8 cellular contexts compared by ENCODE assay signal in the genomic region with DNA sequence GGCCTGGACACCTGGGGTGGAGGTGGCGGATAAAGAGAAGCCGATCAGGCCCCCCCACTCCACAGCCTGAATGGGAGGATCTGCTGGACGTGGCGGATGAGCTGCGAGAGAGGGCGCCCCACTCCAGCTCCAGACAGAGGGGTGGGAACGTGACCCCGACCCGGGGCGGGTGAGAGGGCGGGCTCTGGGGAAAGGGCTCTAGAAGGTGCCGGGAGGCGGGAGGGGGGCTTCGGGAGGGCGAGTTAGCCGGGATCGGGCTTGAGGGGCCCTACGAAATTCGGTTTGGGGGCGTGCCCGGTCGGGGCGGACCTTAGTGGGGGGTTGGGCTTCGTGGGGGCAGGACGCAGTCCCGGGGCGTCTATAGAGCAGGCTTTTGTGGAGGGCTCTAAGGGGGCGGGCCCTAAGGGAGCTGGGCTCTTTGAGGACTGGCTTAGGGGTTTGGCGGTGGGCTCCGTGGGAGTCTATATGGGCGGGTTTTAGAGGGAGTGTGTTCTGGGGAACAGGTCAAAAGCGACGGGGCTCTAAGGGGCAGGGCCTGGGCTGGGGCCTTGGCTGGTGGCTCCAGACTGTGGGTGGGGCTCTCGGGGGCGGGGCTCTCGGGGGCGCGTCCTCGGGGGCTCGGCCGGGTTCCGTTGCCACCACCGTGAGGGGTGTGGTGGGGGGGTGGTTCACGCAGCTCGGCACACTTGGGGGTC. TPM values are rescaled to one million over a fixed set of nuclear protein-coding genes. Genes with fewer than 3 reads are reported as not detected.
DNase-seq lines count a peak whose midpoint lies in the region; FAIRE-seq and TF ChIP-seq lines count a peak whose summit lies in the region.

No MANE protein-coding gene starts in this region.

- H3K9me3 ChIP-seq in breast epithelium, result no peaks in the 10 kb centered on the region
- H3K9me3 ChIP-seq in hepatocyte (ENCODE audit: low read depth), result no peaks in the 10 kb centered on the region

- FAIRE-seq in GM19239 (lab: Jason Lieb, UNC), result no peak

- POLR2A ChIA-PET in MCF 10A (lab: Yijun Ruan, JAX), result no interaction called here

- H3K4me1 Mint-ChIP-seq in MCF 10A (ENCODE audit: insufficient read depth, unreplicated experiment), result no peaks in the 10 kb centered on the region
- H3K4me1 Mint-ChIP-seq in activated T-helper 2 cell treated with anti-CD3 and anti-CD28 coated beads, Interferon-gamma antibody, Interleukin-2, Interleukin-4, amounts not matched to agents 10 μg/mL and 5 μg/mL and 100 μg/mL, durations not matched to agents 14 hours and 24 hours and 36 hours (ENCODE audit: low read depth), result peaks cover 11% of the 10 kb centered on the region
- H3K4me1 Mint-ChIP-seq in stimulated activated naive CD8-positive, alpha-beta T cell treated with anti-CD3 and anti-CD28 coated beads, Interleukin-15, Interleukin-2, amounts not matched to agents 100 ng/mL and 50 ng/mL, for 24 hours (ENCODE audit: low read depth), result peaks cover 17% of the 10 kb centered on the region

- no peak overlapping the region for H3K4me3 Mint-ChIP-seq in MCF 10A (ENCODE audit: unreplicated experiment)
- peak overlapping the region; percentile 76 for H3K4me3 Mint-ChIP-seq in activated T-helper 2 cell treated with anti-CD3 and anti-CD28 coated beads, Interferon-gamma antibody, Interleukin-2, Interleukin-4, amounts not matched to agents 10 μg/mL and 5 μg/mL and 100 μg/mL, durations not matched to agents 14 hours and 24 hours and 36 hours (ENCODE audit: low read depth)
- peak overlapping the region; percentile 63 for H3K4me3 Mint-ChIP-seq in stimulated activated naive CD8-positive, alpha-beta T cell treated with anti-CD3 and anti-CD28 coated beads, Interleukin-15, Interleukin-2, amounts not matched to agents 100 ng/mL and 50 ng/mL, for 24 hours

- no peaks in the 10 kb centered on the region for H4K20me1 ChIP-seq in hepatocyte (ENCODE audit: insufficient read depth, poor library complexity, severe bottlenecking)

- peak overlapping the region; percentile 91 for H3K4me2 ChIP-seq in hepatocyte

- H2AFZ ChIP-seq in hepatocyte, result peak overlapping the region; percentile 95

- no peak overlapping the region for H3K27ac Mint-ChIP-seq in MCF 10A (ENCODE audit: low read depth, unreplicated experiment)
- no peak overlapping the region for H3K27ac Mint-ChIP-seq in activated T-helper 2 cell treated with anti-CD3 and anti-CD28 coated beads, Interferon-gamma antibody, Interleukin-2, Interleukin-4, amounts not matched to agents 10 μg/mL and 5 μg/mL and 100 μg/mL, durations not matched to agents 14 hours and 24 hours and 36 hours
- H3K27ac Mint-ChIP-seq in stimulated activated naive CD8-positive, alpha-beta T cell treated with anti-CD3 and anti-CD28 coated beads, Interleukin-15, Interleukin-2, amounts not matched to agents 100 ng/mL and 50 ng/mL, for 24 hours, result no peak overlapping the region

- H3K36me3 ChIP-seq in breast epithelium (no peaks in the 10 kb centered on the region), hepatocyte (replicated peaks; ENCODE audit: insufficient read depth, low read depth) (no peaks in the 10 kb centered on the region)

- peak overlapping the region; percentile 69 to 77 for H3K27ac ChIP-seq in breast epithelium
- no peak overlapping the region for H3K27ac ChIP-seq in hepatocyte

- no peaks in the 10 kb centered on the region for H3K79me2 ChIP-seq in hepatocyte

- peaks cover 0 to 7% of the 10 kb centered on the region in 2 donors for H3K4me1 ChIP-seq in breast epithelium
- peaks cover 5% of the 10 kb centered on the region for H3K4me1 ChIP-seq in hepatocyte (ENCODE audit: insufficient read depth)

- no peaks in the 10 kb centered on the region for H3K27me3 ChIP-seq in breast epithelium
- H3K27me3 ChIP-seq in hepatocyte, result no peaks in the 10 kb centered on the region

- no peaks in the 10 kb centered on the region for H3K9me2 ChIP-seq in hepatocyte (replicated peaks; ENCODE audit: insufficient read depth)

- H3K36me3 Mint-ChIP-seq in MCF 10A (ENCODE audit: insufficient read depth, unreplicated experiment), result no peaks in the 10 kb centered on the region
- H3K36me3 Mint-ChIP-seq in activated T-helper 2 cell treated with anti-CD3 and anti-CD28 coated beads, Interferon-gamma antibody, Interleukin-2, Interleukin-4, amounts not matched to agents 10 μg/mL and 5 μg/mL and 100 μg/mL, durations not matched to agents 14 hours and 24 hours and 36 hours (ENCODE audit: low read depth), result no peaks in the 10 kb centered on the region
- H3K36me3 Mint-ChIP-seq in stimulated activated naive CD8-positive, alpha-beta T cell treated with anti-CD3 and anti-CD28 coated beads, Interleukin-15, Interleukin-2, amounts not matched to agents 100 ng/mL and 50 ng/mL, for 24 hours (ENCODE audit: low read depth), result no peaks in the 10 kb centered on the region

- H3K9me3 Mint-ChIP-seq in MCF 10A (ENCODE audit: unreplicated experiment), result no peaks in the 10 kb centered on the region
- no peaks in the 10 kb centered on the region for H3K9me3 Mint-ChIP-seq in activated T-helper 2 cell treated with anti-CD3 and anti-CD28 coated beads, Interferon-gamma antibody, Interleukin-2, Interleukin-4, amounts not matched to agents 10 μg/mL and 5 μg/mL and 100 μg/mL, durations not matched to agents 14 hours and 24 hours and 36 hours
- H3K9me3 Mint-ChIP-seq in stimulated activated naive CD8-positive, alpha-beta T cell treated with anti-CD3 and anti-CD28 coated beads, Interleukin-15, Interleukin-2, amounts not matched to agents 100 ng/mL and 50 ng/mL, for 24 hours, result no peaks in the 10 kb centered on the region

- no peak for TF ChIP-seq POLR2A in breast epithelium (IDR thresholded peaks at IDR 0.05)

- 5% methylated on average over 25 of the region's 45 CpGs for WGBS in hepatocyte (ENCODE audit: low lambda C conversion rate, missing lambda C conversion rate)

- intact Hi-C loops in breast epithelium (cut with DNase I; ENCODE audit: low total_unique reads), result no loop called here
- intact Hi-C loops in MCF 10A (cut with micrococcal nuclease), result no loop called here
- intact Hi-C loops in activated T-helper 2 cell treated with anti-CD3 and anti-CD28 coated beads, Interferon-gamma antibody, Interleukin-2, Interleukin-4, amounts not matched to agents 10 μg/mL and 5 μg/mL and 100 μg/mL, durations not matched to agents 14 hours and 24 hours and 36 hours (cut with micrococcal nuclease), result no loop called here

- no peak for DNase-seq in breast epithelium (ENCODE audit: low spot score in 2 of 2)
- no peak for DNase-seq in MCF 10A (ENCODE audit: unreplicated experiment)
- no peak for DNase-seq in activated T-helper 2 cell treated with anti-CD3 and anti-CD28 coated beads, Interferon-gamma antibody, Interleukin-2, Interleukin-4, amounts not matched to agents 10 μg/mL and 5 μg/mL and 100 μg/mL, durations not matched to agents 14 hours and 24 hours and 36 hours (ENCODE audit: low spot score)
- DNase-seq in hepatocyte (ENCODE audit: low spot score), result peak; percentile 65
- DNase-seq in GM19239 (ENCODE audit: insufficient read length, low spot score), result no peak
- DNase-seq in NCI-H187 (lab: John Stamatoyannopoulos, UW), result no peak
- no peak for DNase-seq in 8988T

- CTCF ChIA-PET in MCF 10A (lab: Yijun Ruan, JAX), result interaction anchor here (0.5 to 1.3 kb wide), 4 partner anchors 8 to 1932 kb away, joined by 3 to 4 read pairs (median 3); no protein-coding TSS in a partner anchor

- BruUV-seq in MCF 10A (replicated peaks; lab: Mats Ljungman, UMichigan), result no TSS peak

- TF ChIP-seq CTCF in breast epithelium (IDR thresholded peaks at IDR 0.05) (peak in 1 of 3 donors; percentile 34), MCF 10A (IDR thresholded peaks at IDR 0.05; ENCODE audit: unreplicated experiment) (no peak), hepatocyte (IDR thresholded peaks at IDR 0.05; ENCODE audit: poor library complexity) (peak; percentile 48)

- peak overlapping the region; percentile 37 to 69 (median 57) for H3K4me3 ChIP-seq in breast epithelium
- H3K4me3 ChIP-seq in hepatocyte, result peak overlapping the region; percentile 77

- H3K27me3 Mint-ChIP-seq in MCF 10A (ENCODE audit: insufficient read depth, unreplicated experiment), result peaks cover 2% of the 10 kb centered on the region
- H3K27me3 Mint-ChIP-seq in activated T-helper 2 cell treated with anti-CD3 and anti-CD28 coated beads, Interferon-gamma antibody, Interleukin-2, Interleukin-4, amounts not matched to agents 10 μg/mL and 5 μg/mL and 100 μg/mL, durations not matched to agents 14 hours and 24 hours and 36 hours (ENCODE audit: low read depth), result peaks cover 7% of the 10 kb centered on the region
- peaks cover 8% of the 10 kb centered on the region for H3K27me3 Mint-ChIP-seq in stimulated activated naive CD8-positive, alpha-beta T cell treated with anti-CD3 and anti-CD28 coated beads, Interleukin-15, Interleukin-2, amounts not matched to agents 100 ng/mL and 50 ng/mL, for 24 hours

RNA-seq across cellular contexts. Expression of gene NANOS3, which starts 4.1 kb away (rescaled TPM):
- total RNA-seq in breast epithelium (not detected), MCF 10A (2022) (not detected in 2 replicates), hepatocyte (0.60 TPM in 1 of 2 replicates, not detected in the other)
- total RNA-seq in activated T-helper 2 cell treated with anti-CD3 and anti-CD28 coated beads, Interferon-gamma antibody, Interleukin-2, Interleukin-4, amounts not matched to agents 10 μg/mL and 5 μg/mL and 100 μg/mL, durations not matched to agents 14 hours and 24 hours and 36 hours, result 1.6 and 1.8 TPM in 2 replicates
- 2.1 and 4.0 TPM in 2 replicates for polyA plus RNA-seq in hepatocyte

RNA-seq across cellular contexts. Expression of gene BRME1, which starts 33.1 kb away (rescaled TPM):
- 1 to 10 TPM; 1.3 to 6.3 (median 1.6) TPM for total RNA-seq in breast epithelium
- 0.75 and 1.8 TPM in 2 replicates for total RNA-seq in MCF 10A (2022)
- 14.9 and 15.3 TPM in 2 replicates for total RNA-seq in activated T-helper 2 cell treated with anti-CD3 and anti-CD28 coated beads, Interferon-gamma antibody, Interleukin-2, Interleukin-4, amounts not matched to agents 10 μg/mL and 5 μg/mL and 100 μg/mL, durations not matched to agents 14 hours and 24 hours and 36 hours
- total RNA-seq in hepatocyte, result 2.2 and 14.4 TPM in 2 replicates
- 3.2 and 4.5 TPM in 2 replicates for polyA plus RNA-seq in hepatocyte

RNA-seq across cellular contexts. Expression of gene CC2D1A, which starts 33.2 kb away (rescaled TPM):
- 10 to 100 TPM; 16.6 to 50.1 (median 43.6) TPM for total RNA-seq in breast epithelium
- total RNA-seq in MCF 10A (2022), result 36.7 and 37.1 TPM in 2 replicates
- total RNA-seq in activated T-helper 2 cell treated with anti-CD3 and anti-CD28 coated beads, Interferon-gamma antibody, Interleukin-2, Interleukin-4, amounts not matched to agents 10 μg/mL and 5 μg/mL and 100 μg/mL, durations not matched to agents 14 hours and 24 hours and 36 hours, result 36.9 and 41.5 TPM in 2 replicates
- 14.8 and 20.8 TPM in 2 replicates for total RNA-seq in hepatocyte
- 40.9 and 43.3 TPM in 2 replicates for polyA plus RNA-seq in hepatocyte
